Comparison of ENCODE assay signal across 8 cellular contexts in genomic region chr17:75498726-75499213, GRCh38. TPM values are rescaled to one million over a fixed set of nuclear protein-coding genes. Genes with fewer than 3 reads are reported as not detected.
DNase-seq lines count a peak whose midpoint lies in the region; ATAC-seq and TF ChIP-seq lines count a peak whose summit lies in the region.
"Had no signal": no experiment of that assay in that cellular context is flagged by ENCODE, and none has a peak within 500 bp of the region (broad histone marks: within the 10 kb centered on the region; RNA-seq: fewer than 3 reads in every experiment).

No MANE protein-coding gene starts in this region.

- no peaks in the 10 kb centered on the region for H3K79me2 ChIP-seq in DND-41 (ENCODE audit: insufficient read depth, low read length)

- no peak for TF ChIP-seq POLR2A in right lobe of liver (IDR thresholded peaks at IDR 0.05)
- TF ChIP-seq POLR2A in body of pancreas (IDR thresholded peaks at IDR 0.05), result no peak

- TF ChIP-seq CTCF in DND-41 (IDR thresholded peaks at IDR 0.05; ENCODE audit: borderline replicate concordance, extremely low read depth, low read length, poor library complexity, severe bottlenecking) (no peak), right lobe of liver (IDR thresholded peaks at IDR 0.05) (no peak), body of pancreas (IDR thresholded peaks at IDR 0.05) (no peak)

- H3K36me3 ChIP-seq in DND-41 (ENCODE audit: insufficient read depth, low read length) (peaks cover 84% of the 10 kb centered on the region), right lobe of liver (peaks cover 0 to 20% (median 7%) of the 10 kb centered on the region in 4 donors), body of pancreas (replicated peaks in 1 of 2; ENCODE audit: insufficient read depth in 1 of 2, low read depth in 2 of 2) (peaks cover 0 to 6% of the 10 kb centered on the region in 2 donors)

- intact Hi-C loops in right lobe of liver (cut with DNase I), result no loop called here
- intact Hi-C loops in body of pancreas (cut with DNase I), result no loop called here

- H3K27me3 ChIP-seq in DND-41 (ENCODE audit: insufficient read depth, low read length, poor library complexity) (no peaks in the 10 kb centered on the region), right lobe of liver (no peaks in the 10 kb centered on the region), body of pancreas (no peaks in the 10 kb centered on the region)

- H3K27ac Mint-ChIP-seq in T-helper 17 cell, result no peak overlapping the region

- H4K20me1 ChIP-seq in DND-41 (ENCODE audit: insufficient read depth, low read length), result peaks cover 15% of the 10 kb centered on the region; the same call in 1 of the 2 replicates

- H3K27ac ChIP-seq in DND-41 (ENCODE audit: low read length), result no peak overlapping the region
- no peak overlapping the region for H3K27ac ChIP-seq in right lobe of liver
- H3K27ac ChIP-seq in body of pancreas, result peak overlapping the region in 1 of 4 donors; percentile 2

- no peaks in the 10 kb centered on the region for H3K9me3 ChIP-seq in DND-41 (ENCODE audit: insufficient read depth, low read length, severe bottlenecking)
- H3K9me3 ChIP-seq in T-helper 17 cell (ENCODE audit: control insufficient read depth, low read length, poor library complexity, severe bottlenecking), result no peaks in the 10 kb centered on the region
- H3K9me3 ChIP-seq in right lobe of liver, result no peaks in the 10 kb centered on the region
- no peaks in the 10 kb centered on the region for H3K9me3 ChIP-seq in body of pancreas

- no peak overlapping the region for H3K9ac ChIP-seq in DND-41 (ENCODE audit: low read depth, low read length)

- DNase-seq in DND-41 (no peak), T-helper 17 cell (no peak), right lobe of liver (no peak), body of pancreas (no peak), A172 (ENCODE audit: low spot score) (no peak)
- DNase-seq: mammary epithelial cell, NCI-H1694 had no signal

- H3K4me1 Mint-ChIP-seq in T-helper 17 cell, result no peaks in the 10 kb centered on the region

- no peak overlapping the region for H3K4me2 ChIP-seq in DND-41 (ENCODE audit: insufficient read depth, low read length)

- H3K4me3 ChIP-seq in DND-41 (ENCODE audit: low read depth in 1 of 2, low read length in 2 of 2) (no peak overlapping the region), right lobe of liver (no peak overlapping the region), body of pancreas (no peak overlapping the region)

- 60% methylated on average over 2 of the region's 16 CpGs for WGBS in right lobe of liver (ENCODE audit: insufficient coverage, low coverage, low lambda C conversion rate, missing lambda C conversion rate)
- WGBS in body of pancreas, 2 donors, result 66 to 76% methylated on average over 16 of the region's 16 CpGs

- H3K27me3 Mint-ChIP-seq in T-helper 17 cell, result no peaks in the 10 kb centered on the region

- no peaks in the 10 kb centered on the region for H3K4me1 ChIP-seq in DND-41 (ENCODE audit: insufficient read depth, low read length)
- H3K4me1 ChIP-seq in right lobe of liver, result peaks cover 0 to 3% (median under 1%) of the 10 kb centered on the region in 4 donors
- H3K4me1 ChIP-seq in body of pancreas, result no peaks in the 10 kb centered on the region

- ATAC-seq in DND-41 (ENCODE audit: insufficient read depth, low read depth), result 0 out of 3 replicates have a peak, but pooled peaks have one; percentile 18
- ATAC-seq in T-helper 17 cell, result no peak
- ATAC-seq in right lobe of liver, result peak; percentile 1 to 16 (median 10)
- ATAC-seq in body of pancreas, result no peak
- no peak for ATAC-seq in GM18861 (IDR thresholded peaks at IDR 0.05; ENCODE audit: unreplicated experiment)

- no peaks in the 10 kb centered on the region for H3K36me3 Mint-ChIP-seq in T-helper 17 cell (ENCODE audit: low read depth)

- H2AFZ ChIP-seq in DND-41 (ENCODE audit: low read depth, low read length), result no peak overlapping the region

- H3K4me3 Mint-ChIP-seq in T-helper 17 cell, result peak overlapping the region; percentile 15

RNA-seq across cellular contexts. Expression of gene CASKIN2, which starts 16.6 kb away (rescaled TPM):
- total RNA-seq in T-helper 17 cell, result under 1 TPM; 0.08 to 0.40 TPM
- 10 to 100 TPM in 4 of 6 experiments, 1 to 10 TPM in 2; 9.0 to 26.0 (median 12.0) TPM for total RNA-seq in right lobe of liver
- 10 to 100 TPM in 1 of 2 donors, 1 to 10 TPM in 1; 9.1 to 16.2 TPM for total RNA-seq in body of pancreas
- 8.4 and 10.8 TPM in 2 replicates for total RNA-seq in A172 (2014; rRNA removed; shearing (Covaris generic))

RNA-seq across cellular contexts. Expression of gene TSEN54, which starts 17.6 kb away (rescaled TPM):
- total RNA-seq in T-helper 17 cell, result 10 to 100 TPM; 49.7 to 56.5 TPM
- total RNA-seq in right lobe of liver, result 10 to 100 TPM in 4 of 6 experiments, 1 to 10 TPM in 2; 8.5 to 13.6 (median 10.2) TPM
- 100 to 1,000 TPM in 1 of 2 donors, 10 to 100 TPM in 1; 63.8 to 123 TPM for total RNA-seq in body of pancreas
- total RNA-seq in A172 (2014; rRNA removed; shearing (Covaris generic)), result 43.9 and 48.6 TPM in 2 replicates

RNA-seq across cellular contexts. Expression of gene LLGL2, which starts 26.7 kb away (rescaled TPM):
- total RNA-seq in T-helper 17 cell (10 to 100 TPM; 39.3 to 41.9 TPM), right lobe of liver (10 to 100 TPM; 32.8 to 71.4 (median 44.6) TPM), body of pancreas (100 to 1,000 TPM; 113 to 251 TPM)
- total RNA-seq in A172 (2014; rRNA removed; shearing (Covaris generic)), result 1.6 and 4.0 TPM in 2 replicates

RNA-seq across cellular contexts. Expression of gene TMEM94, which starts 42.3 kb away (rescaled TPM):
- total RNA-seq in T-helper 17 cell (10 to 100 TPM; 70.1 to 70.2 TPM), right lobe of liver (10 to 100 TPM; 24.2 to 47.1 (median 29.6) TPM), body of pancreas (100 to 1,000 TPM in 1 of 2 donors, 10 to 100 TPM in 1; 27.2 to 145 TPM)
- total RNA-seq in A172 (2014; rRNA removed; shearing (Covaris generic)), result 49.7 and 53.9 TPM in 2 replicates

Comparison
In these comparisons a context has a peak if more than half of its experiments do, and no peak if none do; other contexts are left out.
1. ATAC-seq: peak in DND-41 (single experiment) and right lobe of liver (4 of 4); none in T-helper 17 cell (single experiment), body of pancreas (single experiment) and GM18861 (single experiment).